13 cellular contexts compared by ENCODE assay signal in genomic region chr16:30398660-30399434, GRCh38. TPM values are rescaled to one million over a fixed set of nuclear protein-coding genes. Genes with fewer than 3 reads are reported as not detected.
A peak's percentile ranks its signal among the peaks of the same experiment; 100 is the strongest.
DNase-seq lines count a peak whose midpoint lies in the region; ATAC-seq lines count a peak whose summit lies in the region.
"Had no signal": no experiment of that assay in that cellular context is flagged by ENCODE, and none has a peak within 500 bp of the region (broad histone marks: within the 10 kb centered on the region; RNA-seq: fewer than 3 reads in every experiment).

No MANE protein-coding gene starts in this region.

- H3K4me1 ChIP-seq in naive thymus-derived CD4-positive, alpha-beta T cell (ENCODE audit: control insufficient read depth in 2 of 2, insufficient read depth in 2 of 2, low read length in 2 of 2): peaks cover 14 to 22% of the 10 kb centered on the region in 2 donors

- H3K27me3 Mint-ChIP-seq in stimulated activated naive CD8-positive, alpha-beta T cell treated with anti-CD3 and anti-CD28 coated beads, Interleukin-15, Interleukin-2, amounts not matched to agents 100 ng/mL and 50 ng/mL, for 24 hours: no peaks in the 10 kb centered on the region
- H3K27me3 Mint-ChIP-seq in naive thymus-derived CD4-positive, alpha-beta T cell: no peaks in the 10 kb centered on the region

- H3K4me3 ChIP-seq in naive thymus-derived CD4-positive, alpha-beta T cell (ENCODE audit: low read length): no peak overlapping the region
- H3K4me3 ChIP-seq: PC-9 had no signal

- no peak overlapping the region for H3K27ac Mint-ChIP-seq in stimulated activated naive CD8-positive, alpha-beta T cell treated with anti-CD3 and anti-CD28 coated beads, Interleukin-15, Interleukin-2, amounts not matched to agents 100 ng/mL and 50 ng/mL, for 24 hours
- peak overlapping the region in 4 of 9 donors; percentile 17 to 85 (median 46) for H3K27ac Mint-ChIP-seq in naive thymus-derived CD4-positive, alpha-beta T cell

- H3K4me1 Mint-ChIP-seq in stimulated activated naive CD8-positive, alpha-beta T cell treated with anti-CD3 and anti-CD28 coated beads, Interleukin-15, Interleukin-2, amounts not matched to agents 100 ng/mL and 50 ng/mL, for 24 hours (ENCODE audit: low read depth): peaks cover 57% of the 10 kb centered on the region
- peaks cover 32 to 46% (median 41%) of the 10 kb centered on the region in 7 donors for H3K4me1 Mint-ChIP-seq in naive thymus-derived CD4-positive, alpha-beta T cell

- H3K27ac ChIP-seq in naive thymus-derived CD4-positive, alpha-beta T cell (ENCODE audit: low read depth, low read length): peak overlapping the region; percentile 70
- H3K27ac ChIP-seq: PC-9 had no signal

- intact Hi-C loops in naive thymus-derived CD4-positive, alpha-beta T cell (cut with micrococcal nuclease): no loop called here

- ATAC-seq in stimulated activated naive CD8-positive, alpha-beta T cell treated with anti-CD3 and anti-CD28 coated beads, Interleukin-15, Interleukin-2, amounts not matched to agents 100 U/mL and 50 U/mL, for 24 hours: no peak
- no peak for ATAC-seq in naive thymus-derived CD4-positive, alpha-beta T cell

- POLR2A ChIA-PET in naive thymus-derived CD4-positive, alpha-beta T cell (lab: Charles Lee): interaction anchor here (0.7 to 14.0 kb wide), 7 partner anchors 9 to 257 kb away, joined by 3 to 254 read pairs (median 5); partner anchors contain the start of genes SEPTIN1 and ZNF771

- peaks cover 0 to 18% (median 0%) of the 10 kb centered on the region in 3 experiments for H3K36me3 ChIP-seq in naive thymus-derived CD4-positive, alpha-beta T cell (ENCODE audit: control insufficient read depth in 2 of 3, insufficient read depth in 3 of 3, low read length in 3 of 3)

- no peaks in the 10 kb centered on the region for H3K9me3 Mint-ChIP-seq in stimulated activated naive CD8-positive, alpha-beta T cell treated with anti-CD3 and anti-CD28 coated beads, Interleukin-15, Interleukin-2, amounts not matched to agents 100 ng/mL and 50 ng/mL, for 24 hours
- no peaks in the 10 kb centered on the region for H3K9me3 Mint-ChIP-seq in naive thymus-derived CD4-positive, alpha-beta T cell

- H3K9me3 ChIP-seq in naive thymus-derived CD4-positive, alpha-beta T cell (ENCODE audit: control insufficient read depth in 2 of 3, low read length in 3 of 3): no peaks in the 10 kb centered on the region

- H3K27me3 ChIP-seq in naive thymus-derived CD4-positive, alpha-beta T cell (ENCODE audit: control insufficient read depth in 2 of 2, insufficient read depth in 2 of 2, low read length in 2 of 2): no peaks in the 10 kb centered on the region

- H3K4me3 Mint-ChIP-seq in stimulated activated naive CD8-positive, alpha-beta T cell treated with anti-CD3 and anti-CD28 coated beads, Interleukin-15, Interleukin-2, amounts not matched to agents 100 ng/mL and 50 ng/mL, for 24 hours: peak overlapping the region; percentile 39
- H3K4me3 Mint-ChIP-seq in naive thymus-derived CD4-positive, alpha-beta T cell: peak overlapping the region in 9 of 10 donors; percentile 47 to 92 (median 86)

- DNase-seq in stimulated activated naive CD8-positive, alpha-beta T cell treated with anti-CD3 and anti-CD28 coated beads, Interleukin-15, Interleukin-2, amounts not matched to agents 100 U/mL and 50 U/mL, for 24 hours: no peak
- DNase-seq in astrocyte of the hippocampus (ENCODE audit: low read depth, low spot score) (peak; percentile 22), 8988T (no peak), DMS153 treated with DMSO at 0.1 percent for 48 hours (lab: John Stamatoyannopoulos, UW; ENCODE audit: unreplicated experiment) (no peak), NCI-H187 treated with DMSO at 0.1 percent for 48 hours (lab: John Stamatoyannopoulos, UW) (no peak), germinal center (ENCODE audit: low spot score) (no peak)
- no peak for DNase-seq in naive thymus-derived CD4-positive, alpha-beta T cell
- DNase-seq: activated CD4-positive, CD25-positive, alpha-beta regulatory T cell; NCI-H1694 treated with DMSO at 0.1 percent for 48 hours; occipital lobe; PC-9; stimulated activated CD4-positive, alpha-beta T cell treated with anti-CD3 and anti-CD28 coated beads, Interleukin-4, amount 100 ng/mL, for 4 hours had no signal

- CTCF ChIA-PET in naive thymus-derived CD4-positive, alpha-beta T cell (lab: Charles Lee): interaction anchor here (0.9 to 1.1 kb wide), 2 partner anchors 8 to 11 kb away, joined by 3 to 4 read pairs; no protein-coding TSS in a partner anchor

- peaks cover 18% of the 10 kb centered on the region for H3K36me3 Mint-ChIP-seq in stimulated activated naive CD8-positive, alpha-beta T cell treated with anti-CD3 and anti-CD28 coated beads, Interleukin-15, Interleukin-2, amounts not matched to agents 100 ng/mL and 50 ng/mL, for 24 hours (ENCODE audit: low read depth)
- H3K36me3 Mint-ChIP-seq in naive thymus-derived CD4-positive, alpha-beta T cell: peaks cover 0 to 7% (median 4%) of the 10 kb centered on the region in 5 donors

RNA-seq across cellular contexts. Expression of gene ZNF48, which starts 3.6 kb away (rescaled TPM):
- total RNA-seq in naive thymus-derived CD4-positive, alpha-beta T cell: 10 to 100 TPM in 3 of 5 experiments, 1 to 10 TPM in 2; 6.0 to 16.0 (median 15.6) TPM
- polyA plus RNA-seq in naive thymus-derived CD4-positive, alpha-beta T cell: 10 to 100 TPM in 1 of 2 donors, 1 to 10 TPM in 1; 6.0 to 10.9 TPM

RNA-seq across cellular contexts. Expression of gene ZNF771, which starts 8.6 kb away (rescaled TPM):
- total RNA-seq in naive thymus-derived CD4-positive, alpha-beta T cell: 1 to 10 TPM; 1.2 to 9.0 (median 4.5) TPM
- 1 to 10 TPM; 3.1 to 9.4 TPM for polyA plus RNA-seq in naive thymus-derived CD4-positive, alpha-beta T cell

RNA-seq across cellular contexts. Expression of gene SEPTIN1, which starts 16.5 kb away (rescaled TPM):
- 100 to 1,000 TPM; 176 to 355 (median 183) TPM for total RNA-seq in naive thymus-derived CD4-positive, alpha-beta T cell
- polyA plus RNA-seq in naive thymus-derived CD4-positive, alpha-beta T cell: 100 to 1,000 TPM; 221 to 257 TPM

RNA-seq across cellular contexts. Expression of gene MYL11, which starts 24.2 kb away (rescaled TPM):
- total RNA-seq in naive thymus-derived CD4-positive, alpha-beta T cell: 1 to 10 TPM in 2 of 5 experiments, under 1 TPM in 1, not detected in 2; 0.87 to 2.0 (median 1.6) TPM
- polyA plus RNA-seq in naive thymus-derived CD4-positive, alpha-beta T cell: not detected

RNA-seq across cellular contexts. Expression of gene TBC1D10B, which starts 28.6 kb away (rescaled TPM):
- 10 to 100 TPM; 23.2 to 70.0 (median 45.2) TPM for total RNA-seq in naive thymus-derived CD4-positive, alpha-beta T cell
- 10 to 100 TPM in 1 of 2 donors, 1 to 10 TPM in 1; 7.6 to 13.6 TPM for polyA plus RNA-seq in naive thymus-derived CD4-positive, alpha-beta T cell
